Comparison of ENCODE assay signal across 24 cellular contexts in the genomic region with DNA sequence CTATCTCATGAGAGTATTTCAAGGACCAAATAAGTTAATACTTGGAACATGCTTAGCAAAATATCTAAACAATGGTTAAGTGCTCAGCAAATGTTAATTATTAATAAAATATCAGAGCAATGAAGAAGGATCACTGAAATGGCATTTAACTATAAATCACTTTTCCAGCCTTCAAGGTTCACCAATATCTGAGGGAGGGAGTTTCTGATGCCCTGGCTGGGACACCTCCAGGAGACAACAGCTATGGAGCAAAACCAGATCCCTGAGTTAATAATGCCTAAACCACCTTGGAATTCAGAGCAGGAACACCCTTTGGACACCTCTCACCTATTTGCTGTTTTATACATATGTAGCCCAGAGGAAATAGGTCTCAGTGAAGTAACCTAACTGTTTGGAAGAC.
"Had no signal": no experiment of that assay in that cellular context is flagged by ENCODE, and none has a peak within 500 bp of the region (broad histone marks: within the 10 kb centered on the region; RNA-seq: fewer than 3 reads in every experiment).

No MANE protein-coding gene starts in this region.

- H3K27ac ChIP-seq: brain microvascular endothelial cell had no signal

- DNase-seq: activated CD4-positive, alpha-beta T cell treated with anti-CD3 and anti-CD28 coated beads, Interleukin-2, amount 10 ng/mL, durations not matched to agents 24 days and 14 days; activated CD4-positive, alpha-beta T cell treated with anti-CD3 and anti-CD28 coated beads, Interleukin-2, amount 50 U/mL, for 48 hours; activated CD8-positive, alpha-beta memory T cell treated with anti-CD3 and anti-CD28 coated beads, Interleukin-2, amount 50 U/mL, for 4 hours; activated CD8-positive, alpha-beta T cell treated with anti-CD3 and anti-CD28 coated beads, Interleukin-2, amount 10 ng/mL, durations not matched to agents 7 days and 5 days; activated effector memory CD4-positive, alpha-beta T cell treated with Interleukin-2 at 50 U/mL for 16 hours; activated naive CD4-positive, alpha-beta T cell treated with anti-CD3 and anti-CD28 coated beads, Interleukin-2, amount 50 U/mL, for 16 hours; activated naive CD8-positive, alpha-beta T cell treated with anti-CD3 and anti-CD28 coated beads for 36 hours; activated T-cell treated with anti-CD3 and anti-CD28 coated beads, Interleukin-2, amount 50 U/mL, for 48 hours; amniotic stem cell; aorta; brain microvascular endothelial cell; central memory CD4-positive, alpha-beta T cell; NCI-H1092 treated with DMSO at 0.1 percent for 48 hours; NCI-H1417; NCI-H146; NCI-H187; NCI-H2081; NCI-H345; NCI-H524 treated with DMSO at 0.1 percent for 48 hours; Right ventricle myocardium superior; SW 1271; T-helper 1 cell; T-helper 2 cell; T-helper 9 cell had no signal

- H3K36me3 ChIP-seq: brain microvascular endothelial cell had no signal

- H3K27me3 ChIP-seq: brain microvascular endothelial cell had no signal
